27 cellular contexts compared by ENCODE assay signal in the genomic region with DNA sequence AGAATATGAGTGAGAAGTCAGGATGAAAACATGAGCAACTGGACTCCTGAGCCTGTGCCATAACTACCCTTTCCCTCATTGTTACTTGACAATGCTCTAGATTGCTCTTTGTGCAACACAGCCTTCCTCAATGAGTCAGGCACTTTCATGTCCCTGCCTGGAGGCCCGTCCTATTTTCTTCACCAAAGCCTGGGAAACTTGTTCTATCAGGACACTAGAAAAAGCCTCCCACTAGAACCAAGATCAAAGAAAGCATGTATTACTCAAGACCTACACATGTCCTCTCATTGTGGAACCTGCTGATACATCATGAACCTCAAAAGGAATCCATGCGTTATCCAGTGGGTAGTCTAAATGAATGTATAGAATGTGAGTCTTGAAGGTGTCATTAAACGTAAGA.
"Had no signal": no experiment of that assay in that cellular context is flagged by ENCODE, and none has a peak within 500 bp of the region (broad histone marks: within the 10 kb centered on the region; RNA-seq: fewer than 3 reads in every experiment).

No MANE protein-coding gene starts in this region.

- FAIRE-seq: colon had no signal

- H3K27ac ChIP-seq: dorsolateral prefrontal cortex, gastroesophageal sphincter, heart left ventricle, hepatocyte, left lung, prostate gland, right atrium auricular region, thyroid gland, vagina had no signal

- H3K36me3 ChIP-seq: gastroesophageal sphincter, heart left ventricle, left lung, prostate gland, right atrium auricular region, thyroid gland, vagina had no signal

- H3K9me3 ChIP-seq: gastroesophageal sphincter, heart left ventricle, left lung, prostate gland, right atrium auricular region, thyroid gland, vagina had no signal

- H3K27me3 ChIP-seq: gastroesophageal sphincter, left lung, right atrium auricular region, thyroid gland, vagina had no signal

- H3K4me3 ChIP-seq: dorsolateral prefrontal cortex, gastroesophageal sphincter, heart left ventricle, hepatocyte, left lung, prostate gland, right atrium auricular region, smooth muscle cell, thyroid gland, vagina had no signal

- H3K4me1 ChIP-seq: gastroesophageal sphincter, heart left ventricle, left lung, prostate gland, right atrium auricular region, thyroid gland, vagina had no signal

- ATAC-seq: gastroesophageal sphincter; heart left ventricle; left cardiac atrium; left lung; naive thymus-derived CD8-positive, alpha-beta T cell; sciatic nerve; stimulated activated naive CD8-positive, alpha-beta T cell treated with anti-CD3 and anti-CD28 coated beads, Interleukin-15, amount 100 ng/mL, for 72 hours had no signal

- DNase-seq: dorsolateral prefrontal cortex; effector CD8-positive, alpha-beta T cell; endodermal cell; erythroblast; foreskin fibroblast; heart left ventricle; left cardiac atrium; left lung; naive thymus-derived CD8-positive, alpha-beta T cell; nephron progenitor cell; nucleus accumbens; stimulated activated CD4-positive, alpha-beta T cell treated with anti-CD3 and anti-CD28 coated beads, Interleukin-12 subunit alpha, Interleukin-12 subunit beta, amount 100 ng/mL, for 4 hours; stimulated activated CD4-positive, alpha-beta T cell treated with anti-CD3 and anti-CD28 coated beads, Interleukin-1b, Interleukin-23, amount 100 ng/mL, for 48 hours; stimulated activated CD4-positive, alpha-beta T cell treated with anti-CD3 and anti-CD28 coated beads, Interleukin-4, amount 100 ng/mL, for 1 hour; stimulated activated CD8-positive, alpha-beta memory T cell treated with anti-CD3 and anti-CD28 coated beads, Interleukin-4, amount 100 ng/mL, for 48 hours; stimulated activated naive CD4-positive, alpha-beta T cell; stimulated activated naive CD8-positive, alpha-beta T cell treated with anti-CD3 and anti-CD28 coated beads, Interleukin-15, amount 100 ng/mL, for 72 hours; thyroid gland; trophoblast cell had no signal
